7 cellular contexts compared by ENCODE assay signal in genomic region chr2:207530160-207531023, GRCh38. TPM values are rescaled to one million over a fixed set of nuclear protein-coding genes. Genes with fewer than 3 reads are reported as not detected.
DNase-seq lines count a peak whose midpoint lies in the region; ATAC-seq and TF ChIP-seq lines count a peak whose summit lies in the region.

No MANE protein-coding gene starts in this region.

- peak; percentile 3 for TF ChIP-seq CTCF in GM13977 (IDR thresholded peaks at IDR 0.05; ENCODE audit: extremely low read depth, insufficient read depth, missing control alignments)
- no peak for TF ChIP-seq CTCF in PC-3 (conservative IDR thresholded peaks at IDR 0.05; ENCODE audit: low read depth, low read length)
- TF ChIP-seq CTCF in fibroblast of lung (conservative IDR thresholded peaks at IDR 0.05 in 1 of 2, IDR thresholded peaks at IDR 0.05 in 1 of 2; ENCODE audit: low read depth in 1 of 2, low read length in 2 of 2), result no peak
- TF ChIP-seq CTCF in neural cell (IDR thresholded peaks at IDR 0.05; ENCODE audit: poor library complexity, severe bottlenecking), result no peak

- peak overlapping the region; percentile 87 for H3K27ac ChIP-seq in PC-3 (ENCODE audit: low read length)
- peak overlapping the region; percentile 88 for H3K27ac ChIP-seq in fibroblast of lung (ENCODE audit: insufficient read depth, low read length)
- H3K27ac ChIP-seq in neural cell (ENCODE audit: low read length), result peak overlapping the region; percentile 98
- peak overlapping the region; percentile 100 for H3K27ac ChIP-seq in thymus (ENCODE audit: low read depth)

- H3K36me3 ChIP-seq in PC-3 (ENCODE audit: low read depth, low read length) (peaks cover 3% of the 10 kb centered on the region; the same call in 1 of the 2 replicates), fibroblast of lung (ENCODE audit: control insufficient read depth, insufficient read depth, low read length) (no peaks in the 10 kb centered on the region), neural cell (ENCODE audit: insufficient read depth, low read length) (no peaks in the 10 kb centered on the region), thymus (ENCODE audit: control insufficient read depth, insufficient read depth) (no peaks in the 10 kb centered on the region)

- under 1% methylated on average over 93 of the region's 93 CpGs for WGBS in thymus

- no peak for TF ChIP-seq EP300 in neural cell (conservative IDR thresholded peaks at IDR 0.05; ENCODE audit: poor library complexity, severe bottlenecking)

- H3K4me2 ChIP-seq in PC-3 (ENCODE audit: low read length) (peak overlapping the region; percentile 87), fibroblast of lung (ENCODE audit: extremely low read depth, insufficient read depth, low read length) (no peak overlapping the region), neural cell (ENCODE audit: low read length) (peak overlapping the region; percentile 71)

- H3F3A ChIP-seq in PC-3 (ENCODE audit: low read length, unreplicated experiment), result no peaks in the 10 kb centered on the region
- H3F3A ChIP-seq in neural cell (ENCODE audit: insufficient read depth, low read length, poor library complexity, severe bottlenecking), result peaks cover 13% of the 10 kb centered on the region

- no peak overlapping the region for H2AFZ ChIP-seq in PC-3 (ENCODE audit: low read length)
- H2AFZ ChIP-seq in fibroblast of lung (ENCODE audit: low read length), result no peak overlapping the region
- H2AFZ ChIP-seq in neural cell (ENCODE audit: low read depth, low read length), result no peak overlapping the region

- H4K20me1 ChIP-seq in PC-3 (ENCODE audit: low read length), result peaks cover 26% of the 10 kb centered on the region
- H4K20me1 ChIP-seq in fibroblast of lung (ENCODE audit: control insufficient read depth, extremely low read depth, insufficient read depth, low read length), result no peaks in the 10 kb centered on the region
- no peaks in the 10 kb centered on the region for H4K20me1 ChIP-seq in neural cell (ENCODE audit: insufficient read depth)

- POLR2A ChIA-PET in PC-3 (lab: Charles Lee; ENCODE audit: unreplicated experiment), result interaction anchor here (0.6 to 1.2 kb wide), 16 partner anchors 24 to 366 kb away, joined by 3 to 18 read pairs (median 10); partner anchors contain the start of genes CCNYL1 and METTL21A

- no peaks in the 10 kb centered on the region for H3K9me2 ChIP-seq in PC-3 (replicated peaks; ENCODE audit: low read length)
- H3K9me2 ChIP-seq in neural cell (ENCODE audit: insufficient read depth, low read length), result no peaks in the 10 kb centered on the region

- intact Hi-C loops in PC-3 (cut with micrococcal nuclease), result loop anchor here (2.0 to 5.0 kb wide), 3 partner anchors 52 to 202 kb away; partner anchors contain the start of gene CCNYL1

- H3K9ac ChIP-seq in PC-3 (ENCODE audit: low read length), result peak overlapping the region; percentile 99
- peak overlapping the region; percentile 90 for H3K9ac ChIP-seq in fibroblast of lung (ENCODE audit: insufficient read depth, low read length)
- peak overlapping the region; percentile 98 for H3K9ac ChIP-seq in neural cell (ENCODE audit: low read length)

- ATAC-seq in HG03064 (IDR thresholded peaks at IDR 0.05; ENCODE audit: low read depth, unreplicated experiment) (peak; percentile 3), PC-3 (no peak; the same call in 1 of the 2 replicates)

- peak; percentile 50 for DNase-seq in GM13977 (ENCODE audit: low spot score)
- DNase-seq in PC-3, result peak; percentile 45
- peak; percentile 27 for DNase-seq in activated T-helper 1 cell treated with Interleukin-2 at 50 U/mL for 16 hours (ENCODE audit: low read depth)
- DNase-seq in fibroblast of lung (ENCODE audit: low read depth in 2 of 2), result peak; percentile 25 to 49

- TF ChIP-seq RAD21 in neural cell (conservative IDR thresholded peaks at IDR 0.05), result no peak

- H3K27me3 ChIP-seq in PC-3 (ENCODE audit: low read length) (no peaks in the 10 kb centered on the region), fibroblast of lung (ENCODE audit: control insufficient read depth, insufficient read depth, low read length) (no peaks in the 10 kb centered on the region), neural cell (ENCODE audit: insufficient read depth, low read depth, low read length) (no peaks in the 10 kb centered on the region), thymus (ENCODE audit: control insufficient read depth, insufficient read depth) (no peaks in the 10 kb centered on the region)

- H3K4me1 ChIP-seq in PC-3 (ENCODE audit: insufficient read depth, low read length) (peaks cover 25% of the 10 kb centered on the region), fibroblast of lung (ENCODE audit: control insufficient read depth, extremely low read depth, insufficient read depth, low read length) (no peaks in the 10 kb centered on the region), thymus (ENCODE audit: control insufficient read depth, insufficient read depth, low read length) (peaks cover 4% of the 10 kb centered on the region)

- H3K79me2 ChIP-seq in PC-3 (ENCODE audit: low read length) (peaks cover 65% of the 10 kb centered on the region), fibroblast of lung (ENCODE audit: control insufficient read depth, insufficient read depth, low read length) (peaks cover 49% of the 10 kb centered on the region), neural cell (replicated peaks; ENCODE audit: insufficient read depth, low read length) (peaks cover 48% of the 10 kb centered on the region)

- in situ Hi-C loops in GM13977 (cut with MboI; ENCODE audit: low pct_unique_long_range_greater_than_20kb, low sequenced_read_pairs, unreplicated experiment), result no loop called here

- CTCF ChIA-PET in PC-3 (lab: Charles Lee), result interaction anchor here (0.6 to 1.2 kb wide), 5 partner anchors 43 to 742 kb away, joined by 3 to 4 read pairs (median 3); no protein-coding TSS in a partner anchor

- BruUV-seq in PC-3 (replicated peaks; lab: Mats Ljungman, UMichigan), result no TSS peak

- H3K9me3 ChIP-seq in PC-3 (ENCODE audit: low read length) (no peaks in the 10 kb centered on the region), fibroblast of lung (ENCODE audit: control insufficient read depth, insufficient read depth, low read depth, low read length) (no peaks in the 10 kb centered on the region), neural cell (ENCODE audit: low read length) (no peaks in the 10 kb centered on the region), thymus (ENCODE audit: control insufficient read depth) (no peaks in the 10 kb centered on the region)

- H3K4me3 ChIP-seq in PC-3 (ENCODE audit: low read length) (peak overlapping the region; percentile 83), fibroblast of lung (replicated peaks in 1 of 4; ENCODE audit: control extremely low read depth in 1 of 4, insufficient read depth in 1 of 4, low read depth in 3 of 4, low read length in 4 of 4) (peak overlapping the region; percentile 63 to 90 (median 82)), neural cell (ENCODE audit: low read length) (peak overlapping the region; percentile 92), thymus (ENCODE audit: low read length) (peak overlapping the region; percentile 88)

TF ChIP-seq in neural cell, 6 proteins besides CTCF, POLR2A, EP300 and RAD21:
- TF ChIP-seq REST (IDR thresholded peaks at IDR 0.05; ENCODE audit: borderline replicate concordance) (peak; percentile 75), POLR2AphosphoS5 (IDR thresholded peaks at IDR 0.05) (no peak), MXI1 (conservative IDR thresholded peaks at IDR 0.05; ENCODE audit: poor library complexity, severe bottlenecking) (peak; percentile 42), EZH2 (IDR thresholded peaks at IDR 0.05; ENCODE audit: borderline replicate concordance, insufficient read depth, low read length, poor library complexity, severe bottlenecking) (no peak), TAF1 (IDR thresholded peaks at IDR 0.05; ENCODE audit: low read depth) (no peak), SMC3 (conservative IDR thresholded peaks at IDR 0.05; ENCODE audit: poor library complexity) (peak; percentile 10)

RNA-seq across cellular contexts. Expression of gene CREB1, which starts 0.6 kb away (rescaled TPM):
- 34.8 and 43.5 TPM in 2 replicates for total RNA-seq in PC-3 (2014; rRNA removed)
- total RNA-seq in fibroblast of lung, result 33.1 and 47.4 TPM in 2 replicates
- 34.3 and 37.7 TPM in 2 replicates for polyA plus RNA-seq in fibroblast of lung
- 26.8 and 27.5 TPM in 2 replicates for polyA plus RNA-seq in fibroblast of lung (2012)
- polyA minus RNA-seq in fibroblast of lung (ENCODE audit: low replicate concordance), result 33.3 and 119 TPM in 2 replicates
- polyA plus RNA-seq in neural cell, result 32.6 and 38.7 TPM in 2 replicates
- polyA minus RNA-seq in neural cell, result 152 and 165 TPM in 2 replicates
- 15.5 TPM for polyA plus RNA-seq in thymus
